Comparison of ENCODE assay signal across 1 cellular context in genomic region chr19:56211718-56212117, GRCh38.
TF ChIP-seq lines count a peak whose summit lies in the region.

No MANE protein-coding gene starts in this region.

TF ChIP-seq in H1, 55 proteins besides CTCF, POLR2A, EP300 and RAD21:
- TF ChIP-seq SRF (IDR thresholded peaks at IDR 0.05; ENCODE audit: low read depth, low read length) (no peak), ZNF274 (IDR thresholded peaks at IDR 0.05; ENCODE audit: borderline replicate concordance, extremely low read depth, low read length) (no peak), RBBP5 (IDR thresholded peaks at IDR 0.05; ENCODE audit: borderline replicate concordance, low read depth, low read length) (no peak), SP1 (IDR thresholded peaks at IDR 0.05; ENCODE audit: low read depth, low read length) (no peak), JUN (IDR thresholded peaks at IDR 0.05; ENCODE audit: low read depth, low read length) (no peak), TBP (IDR thresholded peaks at IDR 0.05; ENCODE audit: low read depth, low read length) (no peak), BRCA1 (IDR thresholded peaks at IDR 0.05; ENCODE audit: low read depth, low read length) (no peak), KDM5A (IDR thresholded peaks at IDR 0.05; ENCODE audit: low read length) (no peak), SIRT6 (IDR thresholded peaks at IDR 0.05; ENCODE audit: low read length) (no peak), E2F6 (IDR thresholded peaks at IDR 0.05) (no peak), GTF2F1 (IDR thresholded peaks at IDR 0.05; ENCODE audit: borderline replicate concordance, low read depth, low read length) (no peak)
